ENCODE assay signal across 8 cellular contexts in the genomic region with DNA sequence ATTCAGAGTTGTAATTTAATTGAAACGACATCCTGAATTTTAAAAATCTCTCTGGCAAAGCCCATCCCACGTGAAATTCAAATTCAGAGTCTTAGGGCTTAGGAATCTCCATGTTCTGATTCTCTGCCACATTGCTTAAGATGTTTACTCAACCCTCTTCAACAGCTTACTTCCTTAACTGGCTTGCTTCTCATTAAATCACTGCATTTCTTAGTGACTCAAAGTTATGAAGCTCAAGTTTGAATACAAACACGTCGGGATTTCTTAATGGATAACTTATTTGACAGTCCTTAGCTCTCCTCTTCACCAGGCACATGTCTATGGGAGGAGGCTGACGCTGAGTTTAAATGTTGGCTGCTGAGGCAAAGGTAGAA.
DNase-seq lines count a peak whose midpoint lies in the region; ATAC-seq and TF ChIP-seq lines count a peak whose summit lies in the region.

No MANE protein-coding gene starts in this region.

- peaks cover 37 to 42% of the 10 kb centered on the region in 2 donors for H3K4me1 ChIP-seq in gastrocnemius medialis

- H3K27me3 ChIP-seq in gastrocnemius medialis, result no peaks in the 10 kb centered on the region

- ATAC-seq in gastrocnemius medialis (peak; percentile 13 to 46), GM21367 (IDR thresholded peaks at IDR 0.05; ENCODE audit: unreplicated experiment) (no peak), HG03139 (IDR thresholded peaks at IDR 0.05; ENCODE audit: unreplicated experiment) (no peak)

- TF ChIP-seq POLR2A in gastrocnemius medialis (IDR thresholded peaks at IDR 0.05), result no peak

- no peak overlapping the region for H3K4me3 ChIP-seq in fibroblast of the aortic adventitia (ENCODE audit: low read depth, low read length)
- peak overlapping the region; percentile 14 to 32 (median 22) for H3K4me3 ChIP-seq in gastrocnemius medialis

- peak overlapping the region; percentile 86 for H3K27ac ChIP-seq in VCaP
- H3K27ac ChIP-seq in gastrocnemius medialis, result peak overlapping the region; percentile 72 to 77 (median 74)

- DNase-seq in GM04504 (ENCODE audit: low read depth), result peak; percentile 72
- DNase-seq in fibroblast of the aortic adventitia (ENCODE audit: low read depth), result peak; percentile 77
- DNase-seq in gastrocnemius medialis, result no peak
- no peak for DNase-seq in stimulated activated CD8-positive, alpha-beta memory T cell treated with anti-CD3 and anti-CD28 coated beads, Interleukin-4, amount 100 ng/mL, for 48 hours
- no peak for DNase-seq in stimulated activated CD4-positive, alpha-beta T cell treated with anti-CD3 and anti-CD28 coated beads, Interleukin-1b, Interleukin-23, amount 100 ng/mL, for 48 hours

- intact Hi-C loops in gastrocnemius medialis (cut with DNase I; ENCODE audit: low total_unique reads), result no loop called here

- H3K9me3 ChIP-seq in gastrocnemius medialis, result no peaks in the 10 kb centered on the region

- TF ChIP-seq CTCF in VCaP (conservative IDR thresholded peaks at IDR 0.05), result no peak
- no peak for TF ChIP-seq CTCF in fibroblast of the aortic adventitia (IDR thresholded peaks at IDR 0.05; ENCODE audit: insufficient read depth, low read length)
- TF ChIP-seq CTCF in gastrocnemius medialis (IDR thresholded peaks at IDR 0.05 in 4 of 5, conservative IDR thresholded peaks at IDR 0.05 in 1 of 5), result no peak

- H3K36me3 ChIP-seq in gastrocnemius medialis, result no peaks in the 10 kb centered on the region

- in situ Hi-C loops in gastrocnemius medialis (cut with MboI; ENCODE audit: low sequenced_read_pairs in 4 of 4), result loop anchor here (25.0 kb wide), 3 partner anchors 315 to 1290 kb away; partner anchors contain the start of gene KLF6 (in 1 of the 4)

Comparison
In these comparisons a context has a peak if more than half of its experiments do, and no peak if none do; other contexts are left out.
1. DNase-seq: peak in GM04504 (single experiment) and fibroblast of the aortic adventitia (single experiment); none in gastrocnemius medialis (0 of 2), stimulated activated CD8-positive, alpha-beta memory T cell treated with anti-CD3 and anti-CD28 coated beads, Interleukin-4, amount 100 ng/mL, for 48 hours (single experiment) and stimulated activated CD4-positive, alpha-beta T cell treated with anti-CD3 and anti-CD28 coated beads, Interleukin-1b, Interleukin-23, amount 100 ng/mL, for 48 hours (single experiment).
2. ATAC-seq: peak in gastrocnemius medialis (2 of 2); none in GM21367 (single experiment) and HG03139 (single experiment).